10 cellular contexts compared by ENCODE assay signal in the genomic region with DNA sequence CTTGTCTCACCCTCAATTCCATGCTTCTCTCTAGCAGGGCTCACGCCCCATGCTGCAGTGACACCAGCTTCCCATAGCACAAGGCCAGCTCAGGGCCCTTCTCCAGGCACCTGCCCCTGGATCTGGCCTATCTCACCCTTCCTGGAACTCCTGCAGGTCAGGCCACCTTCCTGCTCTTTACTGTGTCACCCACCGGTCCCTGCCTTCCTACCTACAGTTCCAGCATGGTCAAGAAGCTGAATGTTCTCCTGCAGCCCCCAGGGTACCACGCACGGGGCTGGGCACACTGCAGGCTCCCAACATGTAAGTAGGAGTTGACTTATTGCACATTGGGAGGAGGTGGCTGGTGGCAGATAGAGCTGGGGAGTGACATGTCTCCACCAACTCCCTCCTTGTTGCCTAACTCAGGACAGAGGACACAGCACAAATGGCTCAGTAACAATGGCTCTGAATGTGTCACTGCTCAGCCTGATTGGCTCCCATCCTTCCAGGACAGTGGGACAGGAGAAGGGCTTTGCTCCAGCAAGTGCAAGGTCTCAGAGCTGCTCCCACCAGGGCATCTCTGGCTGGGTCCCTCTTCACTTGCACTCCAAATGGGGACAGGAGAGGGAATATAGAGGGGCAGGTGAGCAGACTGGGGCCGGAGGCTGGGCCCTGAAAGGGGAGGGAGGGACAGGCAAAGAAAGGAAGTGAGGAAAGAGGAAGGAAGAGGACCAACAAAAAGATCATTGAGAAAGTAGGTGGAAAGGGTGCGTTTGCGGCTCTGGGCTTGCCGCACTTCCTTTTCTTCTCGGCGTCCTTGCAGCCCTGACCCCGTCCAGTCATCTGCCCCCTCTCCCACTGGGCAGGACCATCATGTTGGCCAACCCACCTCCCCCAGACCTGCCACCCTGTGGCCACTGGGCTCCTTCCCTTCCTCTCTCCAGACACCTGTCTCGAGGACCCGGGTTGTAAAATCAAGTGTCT. TPM values are rescaled to one million over a fixed set of nuclear protein-coding genes. Genes with fewer than 3 reads are reported as not detected.
A peak's percentile ranks its signal among the peaks of the same experiment; 100 is the strongest.
DNase-seq lines count a peak whose midpoint lies in the region; ATAC-seq and TF ChIP-seq lines count a peak whose summit lies in the region.
"Had no signal": no experiment of that assay in that cellular context is flagged by ENCODE, and none has a peak within 500 bp of the region (broad histone marks: within the 10 kb centered on the region; RNA-seq: fewer than 3 reads in every experiment).

No MANE protein-coding gene starts in this region.

- DNase-seq in activated CD4-positive, alpha-beta T cell treated with anti-CD3 and anti-CD28 coated beads for 36 hours: peak; percentile 21
- no peak for DNase-seq in activated CD4-positive, alpha-beta T cell treated with anti-CD3 and anti-CD28 coated beads, Interleukin-2, amount 50 U/mL, for 1 hour
- no peak for DNase-seq in T-helper 17 cell
- peak; percentile 51 for DNase-seq in germinal center (ENCODE audit: low spot score)
- DNase-seq in stimulated activated naive CD8-positive, alpha-beta T cell treated with anti-CD3 and anti-CD28 coated beads, Interleukin-15, amount 100 ng/mL, for 72 hours: no peak
- DNase-seq in sciatic nerve (ENCODE audit: low spot score): no peak
- DNase-seq in GM13976 (ENCODE audit: low spot score): no peak
- DNase-seq: 8988T, pancreas had no signal

- no peaks in the 10 kb centered on the region for H3K9me3 ChIP-seq in T-helper 17 cell (ENCODE audit: control insufficient read depth, low read length, poor library complexity, severe bottlenecking)
- H3K9me3 ChIP-seq: pancreas had no signal

- CTCF ChIA-PET in activated CD4-positive, alpha-beta T cell treated with anti-CD3 and anti-CD28 coated beads for 36 hours (lab: Charles Lee): interaction anchor here (0.6 to 3.8 kb wide), 9 partner anchors 11 to 69 kb away, joined by 3 to 27 read pairs (median 4); partner anchors contain the start of gene ITPRIP

- peak overlapping the region; percentile 38 for H3K4me3 Mint-ChIP-seq in activated CD4-positive, alpha-beta T cell treated with anti-CD3 and anti-CD28 coated beads for 36 hours
- H3K4me3 Mint-ChIP-seq in T-helper 17 cell: peak overlapping the region; percentile 81
- peak overlapping the region; percentile 80 to 84 for H3K4me3 Mint-ChIP-seq in stimulated activated naive CD8-positive, alpha-beta T cell treated with anti-CD3 and anti-CD28 coated beads, Interleukin-15, amount 100 ng/mL, for 72 hours

- POLR2A ChIA-PET in activated CD4-positive, alpha-beta T cell treated with anti-CD3 and anti-CD28 coated beads for 36 hours (lab: Charles Lee): interaction anchor here (0.6 kb wide), 1 partner anchor 44 kb away, joined by 5 read pairs; no protein-coding TSS in a partner anchor

- intact Hi-C loops in activated CD4-positive, alpha-beta T cell treated with anti-CD3 and anti-CD28 coated beads for 36 hours (cut with DNase I, micrococcal nuclease): no loop called here
- intact Hi-C loops in sciatic nerve (cut with DNase I): no loop called here

- H3K9me3 Mint-ChIP-seq in activated CD4-positive, alpha-beta T cell treated with anti-CD3 and anti-CD28 coated beads for 36 hours (ENCODE audit: low read depth): no peaks in the 10 kb centered on the region
- H3K9me3 Mint-ChIP-seq in stimulated activated naive CD8-positive, alpha-beta T cell treated with anti-CD3 and anti-CD28 coated beads, Interleukin-15, amount 100 ng/mL, for 72 hours: no peaks in the 10 kb centered on the region

- no peak for ATAC-seq in activated CD4-positive, alpha-beta T cell treated with anti-CD3 and anti-CD28 coated beads for 36 hours
- ATAC-seq in T-helper 17 cell (no peak), sciatic nerve (no peak), GM21381 (IDR thresholded peaks at IDR 0.05; ENCODE audit: unreplicated experiment) (no peak)
- no peak for ATAC-seq in stimulated activated naive CD8-positive, alpha-beta T cell treated with anti-CD3 and anti-CD28 coated beads, Interleukin-15, amount 100 ng/mL, for 72 hours

- peaks cover 96% of the 10 kb centered on the region for H3K4me1 Mint-ChIP-seq in activated CD4-positive, alpha-beta T cell treated with anti-CD3 and anti-CD28 coated beads for 36 hours
- peaks cover 87% of the 10 kb centered on the region for H3K4me1 Mint-ChIP-seq in T-helper 17 cell
- H3K4me1 Mint-ChIP-seq in stimulated activated naive CD8-positive, alpha-beta T cell treated with anti-CD3 and anti-CD28 coated beads, Interleukin-15, amount 100 ng/mL, for 72 hours: peaks cover 100% of the 10 kb centered on the region

- no peaks in the 10 kb centered on the region for H3K27me3 Mint-ChIP-seq in activated CD4-positive, alpha-beta T cell treated with anti-CD3 and anti-CD28 coated beads for 36 hours
- no peaks in the 10 kb centered on the region for H3K27me3 Mint-ChIP-seq in T-helper 17 cell
- no peaks in the 10 kb centered on the region for H3K27me3 Mint-ChIP-seq in stimulated activated naive CD8-positive, alpha-beta T cell treated with anti-CD3 and anti-CD28 coated beads, Interleukin-15, amount 100 ng/mL, for 72 hours

- H3K27ac Mint-ChIP-seq in activated CD4-positive, alpha-beta T cell treated with anti-CD3 and anti-CD28 coated beads for 36 hours: peak overlapping the region; percentile 87
- peak overlapping the region; percentile 96 for H3K27ac Mint-ChIP-seq in T-helper 17 cell
- H3K27ac Mint-ChIP-seq in stimulated activated naive CD8-positive, alpha-beta T cell treated with anti-CD3 and anti-CD28 coated beads, Interleukin-15, amount 100 ng/mL, for 72 hours: peak overlapping the region; percentile 87 to 99

- no peak for TF ChIP-seq CTCF in GM13976 (IDR thresholded peaks at IDR 0.05; ENCODE audit: borderline replicate concordance, control extremely low read depth, extremely low read depth, insufficient read depth, missing control alignments)

- in situ Hi-C loops in GM13976 (cut with MboI; ENCODE audit: low sequenced_read_pairs, unreplicated experiment): no loop called here

- H3K36me3 Mint-ChIP-seq in activated CD4-positive, alpha-beta T cell treated with anti-CD3 and anti-CD28 coated beads for 36 hours (ENCODE audit: low read depth): peaks cover 34% of the 10 kb centered on the region
- H3K36me3 Mint-ChIP-seq in T-helper 17 cell (ENCODE audit: low read depth): peaks cover 3% of the 10 kb centered on the region

RNA-seq across cellular contexts. Expression of gene ITPRIP, which starts 14.3 kb away (rescaled TPM):
- 10 to 100 TPM; 20.3 to 21.6 TPM for total RNA-seq in activated CD4-positive, alpha-beta T cell treated with anti-CD3 and anti-CD28 coated beads for 36 hours
- 10 to 100 TPM; 30.6 to 47.1 TPM for total RNA-seq in T-helper 17 cell
- total RNA-seq in sciatic nerve: 24.7 TPM

RNA-seq across cellular contexts. Expression of gene CFAP58, which starts 29.6 kb away (rescaled TPM):
- total RNA-seq in activated CD4-positive, alpha-beta T cell treated with anti-CD3 and anti-CD28 coated beads for 36 hours: under 1 TPM; 0.60 to 0.64 TPM
- total RNA-seq in T-helper 17 cell (not detected), sciatic nerve (0.67 TPM)

RNA-seq across cellular contexts. Expression of gene GSTO2, which starts 55.0 kb away (rescaled TPM):
- 1 to 10 TPM; 2.1 to 2.8 TPM for total RNA-seq in activated CD4-positive, alpha-beta T cell treated with anti-CD3 and anti-CD28 coated beads for 36 hours
- total RNA-seq in T-helper 17 cell (1 to 10 TPM in 1 of 2 donors, under 1 TPM in 1; 0.70 to 1.1 TPM), sciatic nerve (2.1 TPM)

Comparison
In these comparisons a context has a peak if more than half of its experiments do, and no peak if none do; other contexts are left out.
1. DNase-seq: peak in activated CD4-positive, alpha-beta T cell treated with anti-CD3 and anti-CD28 coated beads for 36 hours (single experiment) and germinal center (single experiment); none in activated CD4-positive, alpha-beta T cell treated with anti-CD3 and anti-CD28 coated beads, Interleukin-2, amount 50 U/mL, for 1 hour (single experiment), T-helper 17 cell (0 of 3), stimulated activated naive CD8-positive, alpha-beta T cell treated with anti-CD3 and anti-CD28 coated beads, Interleukin-15, amount 100 ng/mL, for 72 hours (0 of 2), sciatic nerve (single experiment) and GM13976 (single experiment).
2. Peak in every context shown above with its lines, with median percentiles within 50 percentile points of each other: H3K27ac Mint-ChIP-seq and H3K4me3 Mint-ChIP-seq.